ENCODE assay signal across 1 cellular context in genomic region chr4:2478220-2478619, GRCh38.
TF ChIP-seq lines count a peak whose summit lies in the region.

No MANE protein-coding gene starts in this region.

TF ChIP-seq in HCT116, 20 proteins besides CTCF, POLR2A, EP300 and RAD21 (continued from another document):
- TF ChIP-seq ZBTB33 (IDR thresholded peaks at IDR 0.05; ENCODE audit: extremely low read depth, insufficient replicate concordance, low read length) (no peak), SP1 (IDR thresholded peaks at IDR 0.05; ENCODE audit: low read depth) (no peak), CEBPB (IDR thresholded peaks at IDR 0.05; ENCODE audit: low read depth) (no peak), ELF1 (IDR thresholded peaks at IDR 0.05; ENCODE audit: borderline replicate concordance, low read depth) (no peak), REST (IDR thresholded peaks at IDR 0.05; ENCODE audit: low read depth) (no peak), EGR1 (IDR thresholded peaks at IDR 0.05; ENCODE audit: low read depth) (no peak), ZNF274 (IDR thresholded peaks at IDR 0.05; ENCODE audit: low read depth, low read length) (no peak), EZH2 (IDR thresholded peaks at IDR 0.05) (no peak), YY1 (IDR thresholded peaks at IDR 0.05; ENCODE audit: extremely low read depth, insufficient replicate concordance, low read depth, low read length) (no peak), JUND (IDR thresholded peaks at IDR 0.05) (no peak), FOSL1 (IDR thresholded peaks at IDR 0.05; ENCODE audit: low read depth) (no peak), CBX3 (IDR thresholded peaks at IDR 0.05; ENCODE audit: low read depth) (no peak), ATF3 (IDR thresholded peaks at IDR 0.05) (no peak), EZH2phosphoT487 (IDR thresholded peaks at IDR 0.05; ENCODE audit: borderline replicate concordance) (no peak), SIN3A (IDR thresholded peaks at IDR 0.05; ENCODE audit: low read depth) (no peak), ZFX (IDR thresholded peaks at IDR 0.05) (no peak)
